ENCODE assay signal across 23 cellular contexts in the genomic region with DNA sequence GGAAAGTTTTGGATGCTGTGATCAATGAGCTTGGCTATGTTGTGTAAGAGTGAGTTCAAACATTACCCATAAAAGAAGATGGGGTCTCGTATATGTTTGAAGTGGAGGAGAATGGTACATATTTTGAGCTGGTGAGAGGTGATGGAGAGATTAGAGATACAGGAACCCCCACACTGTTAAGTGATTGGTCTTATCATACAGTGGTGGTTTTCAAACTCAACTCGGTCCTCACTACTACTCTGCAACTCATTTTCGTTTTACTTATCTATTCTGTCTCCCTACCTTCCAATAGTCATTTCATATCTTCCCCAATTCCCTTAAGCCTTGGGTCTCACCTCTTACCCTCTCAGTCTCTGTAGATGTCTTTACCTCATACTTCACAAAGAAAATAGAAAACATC. TPM values are rescaled to one million over a fixed set of nuclear protein-coding genes. Genes with fewer than 3 reads are reported as not detected.
DNase-seq lines count a peak whose midpoint lies in the region; ATAC-seq and TF ChIP-seq lines count a peak whose summit lies in the region.
"Had no signal": no experiment of that assay in that cellular context is flagged by ENCODE, and none has a peak within 500 bp of the region (broad histone marks: within the 10 kb centered on the region; RNA-seq: fewer than 3 reads in every experiment).

No MANE protein-coding gene starts in this region.

- H3K27me3 Mint-ChIP-seq in CD4-positive, CD25-positive, alpha-beta regulatory T cell = no peaks in the 10 kb centered on the region
- H3K27me3 Mint-ChIP-seq in CD4-positive, alpha-beta memory T cell = no peaks in the 10 kb centered on the region
- no peaks in the 10 kb centered on the region for H3K27me3 Mint-ChIP-seq in activated CD8-positive, alpha-beta T cell treated with anti-CD3 and anti-CD28 coated beads, Interleukin-2, amount 10 ng/mL, durations not matched to agents 7 days and 5 days (ENCODE audit: low read depth)
- no peaks in the 10 kb centered on the region for H3K27me3 Mint-ChIP-seq in naive thymus-derived CD4-positive, alpha-beta T cell
- no peaks in the 10 kb centered on the region for H3K27me3 Mint-ChIP-seq in Calu3 (ENCODE audit: unreplicated experiment)

- H3K4me3 Mint-ChIP-seq in CD4-positive, CD25-positive, alpha-beta regulatory T cell = peak overlapping the region; percentile 69 to 89 (median 84)
- H3K4me3 Mint-ChIP-seq in CD4-positive, alpha-beta memory T cell = peak overlapping the region; percentile 66 to 96 (median 83)
- peak overlapping the region; percentile 54 for H3K4me3 Mint-ChIP-seq in activated CD8-positive, alpha-beta T cell treated with anti-CD3 and anti-CD28 coated beads, Interleukin-2, amount 10 ng/mL, durations not matched to agents 7 days and 5 days
- peak overlapping the region; percentile 48 to 90 (median 81) for H3K4me3 Mint-ChIP-seq in naive thymus-derived CD4-positive, alpha-beta T cell
- H3K4me3 Mint-ChIP-seq in Calu3 (ENCODE audit: low read depth, unreplicated experiment) = no peak overlapping the region
- H3K4me3 Mint-ChIP-seq: H9 had no signal

- BruUV-seq in Calu3 (replicated peaks; lab: Mats Ljungman, UMichigan) = no TSS peak

- no peaks in the 10 kb centered on the region for H3K36me3 ChIP-seq in CD4-positive, CD25-positive, alpha-beta regulatory T cell (ENCODE audit: control insufficient read depth, insufficient read depth, low read length)
- H3K36me3 ChIP-seq in CD4-positive, alpha-beta memory T cell (ENCODE audit: insufficient read depth, low read length) = no peaks in the 10 kb centered on the region
- H3K36me3 ChIP-seq in naive thymus-derived CD4-positive, alpha-beta T cell (ENCODE audit: control insufficient read depth in 2 of 3, insufficient read depth in 3 of 3, low read length in 3 of 3) = no peaks in the 10 kb centered on the region
- H3K36me3 ChIP-seq: prostate gland, vagina had no signal

- POLR2A ChIA-PET in CD4-positive, alpha-beta memory T cell (lab: Charles Lee; ENCODE audit: partially characterized antibody) = interaction anchor here (0.7 to 1.5 kb wide), 5 partner anchors 9 to 1276 kb away, joined by 3 to 13 read pairs (median 5); no protein-coding TSS in a partner anchor
- POLR2A ChIA-PET in activated CD8-positive, alpha-beta T cell treated with anti-CD3 and anti-CD28 coated beads, Interleukin-2, amount 10 ng/mL, durations not matched to agents 7 days and 5 days (lab: Charles Lee) = interaction anchor here (0.8 to 2.4 kb wide), 3 partner anchors 9 to 60 kb away, joined by 3 to 6 read pairs (median 6); no protein-coding TSS in a partner anchor
- POLR2A ChIA-PET in naive thymus-derived CD4-positive, alpha-beta T cell (lab: Charles Lee) = interaction anchor here (0.6 to 3.1 kb wide), 9 partner anchors 10 to 1107 kb away, joined by 3 to 10 read pairs (median 3); no protein-coding TSS in a partner anchor

- TF ChIP-seq CTCF in Calu3 (IDR thresholded peaks at IDR 0.05; ENCODE audit: unreplicated experiment) = no peak

- no peak for DNase-seq in CD4-positive, CD25-positive, alpha-beta regulatory T cell
- no peak for DNase-seq in CD4-positive, alpha-beta memory T cell
- no peak for DNase-seq in activated CD8-positive, alpha-beta T cell treated with anti-CD3 and anti-CD28 coated beads, Interleukin-2, amount 10 ng/mL, durations not matched to agents 7 days and 5 days
- DNase-seq in naive thymus-derived CD4-positive, alpha-beta T cell = no peak
- DNase-seq in mucosa of gallbladder (ENCODE audit: low spot score) (no peak), Calu3 (no peak), cortex of kidney (lab: John Stamatoyannopoulos, UW) (no peak)
- DNase-seq: activated effector memory CD4-positive, alpha-beta T cell treated with anti-CD3 and anti-CD28 coated beads, Interleukin-2, amount 50 U/mL, for 16 hours; DMS53; foreskin keratinocyte; GF-D8; H9; hypothalamus; IMR-90; islet precursor cell; NCI-H2081 treated with DMSO at 0.1 percent for 48 hours; NCI-H446; PC-9; SHP77 treated with DMSO at 0.1 percent for 48 hours; testis had no signal

- peak overlapping the region; percentile 91 to 99 (median 92) for H3K27ac Mint-ChIP-seq in CD4-positive, CD25-positive, alpha-beta regulatory T cell
- peak overlapping the region; percentile 80 to 98 (median 92) for H3K27ac Mint-ChIP-seq in CD4-positive, alpha-beta memory T cell
- H3K27ac Mint-ChIP-seq in activated CD8-positive, alpha-beta T cell treated with anti-CD3 and anti-CD28 coated beads, Interleukin-2, amount 10 ng/mL, durations not matched to agents 7 days and 5 days = peak overlapping the region; percentile 67
- peak overlapping the region; percentile 87 to 97 (median 95) for H3K27ac Mint-ChIP-seq in naive thymus-derived CD4-positive, alpha-beta T cell
- no peak overlapping the region for H3K27ac Mint-ChIP-seq in Calu3 (ENCODE audit: unreplicated experiment)
- H3K27ac Mint-ChIP-seq: H9 had no signal

- no peaks in the 10 kb centered on the region for H3K9me3 ChIP-seq in CD4-positive, CD25-positive, alpha-beta regulatory T cell (ENCODE audit: control insufficient read depth in 2 of 2, low read length in 2 of 2)
- H3K9me3 ChIP-seq in CD4-positive, alpha-beta memory T cell (ENCODE audit: control insufficient read depth in 1 of 2, low read length in 2 of 2) = no peaks in the 10 kb centered on the region
- H3K9me3 ChIP-seq in naive thymus-derived CD4-positive, alpha-beta T cell (ENCODE audit: control insufficient read depth in 2 of 3, low read length in 3 of 3) = no peaks in the 10 kb centered on the region
- H3K9me3 ChIP-seq: prostate gland, testis, vagina had no signal

- H3K4me1 ChIP-seq in CD4-positive, CD25-positive, alpha-beta regulatory T cell (ENCODE audit: control insufficient read depth, insufficient read depth, low read length, poor library complexity, severe bottlenecking) = peaks cover 29% of the 10 kb centered on the region
- peaks cover 73% of the 10 kb centered on the region for H3K4me1 ChIP-seq in CD4-positive, alpha-beta memory T cell (ENCODE audit: insufficient read depth, low read length)
- H3K4me1 ChIP-seq in naive thymus-derived CD4-positive, alpha-beta T cell (ENCODE audit: control insufficient read depth in 2 of 2, insufficient read depth in 2 of 2, low read length in 2 of 2) = peaks cover 58 to 69% of the 10 kb centered on the region in 2 donors
- H3K4me1 ChIP-seq: foreskin keratinocyte, prostate gland, testis, vagina had no signal

- CTCF ChIA-PET in CD4-positive, alpha-beta memory T cell (lab: Charles Lee; ENCODE audit: partially characterized antibody) = interaction anchor here (0.6 to 1.4 kb wide), 3 partner anchors 10 to 25 kb away, joined by 3 to 11 read pairs (median 4); no protein-coding TSS in a partner anchor
- CTCF ChIA-PET in activated CD8-positive, alpha-beta T cell treated with anti-CD3 and anti-CD28 coated beads, Interleukin-2, amount 10 ng/mL, durations not matched to agents 7 days and 5 days (lab: Charles Lee) = interaction anchor here (0.8 to 1.5 kb wide), 7 partner anchors 9 to 127 kb away, joined by 3 to 10 read pairs (median 4); no protein-coding TSS in a partner anchor
- CTCF ChIA-PET in naive thymus-derived CD4-positive, alpha-beta T cell (lab: Charles Lee) = interaction anchor here (0.9 to 1.1 kb wide), 2 partner anchors 12 to 20 kb away, joined by 4 to 5 read pairs; no protein-coding TSS in a partner anchor
- CTCF ChIA-PET in Calu3 (lab: Charles Lee) = no interaction called here

- H3K9me3 Mint-ChIP-seq in CD4-positive, CD25-positive, alpha-beta regulatory T cell = peaks cover 0 to 2% (median 0%) of the 10 kb centered on the region in 7 donors
- H3K9me3 Mint-ChIP-seq in CD4-positive, alpha-beta memory T cell = no peaks in the 10 kb centered on the region
- H3K9me3 Mint-ChIP-seq in activated CD8-positive, alpha-beta T cell treated with anti-CD3 and anti-CD28 coated beads, Interleukin-2, amount 10 ng/mL, durations not matched to agents 7 days and 5 days (ENCODE audit: insufficient read depth) = peaks cover 5% of the 10 kb centered on the region
- peaks cover 0 to 8% (median 0%) of the 10 kb centered on the region in 11 donors for H3K9me3 Mint-ChIP-seq in naive thymus-derived CD4-positive, alpha-beta T cell
- peaks cover 2% of the 10 kb centered on the region for H3K9me3 Mint-ChIP-seq in Calu3 (ENCODE audit: low read depth, unreplicated experiment)

- intact Hi-C loops in CD4-positive, alpha-beta memory T cell (cut with micrococcal nuclease) = loop anchor here (2.0 to 10.0 kb wide), 3 partner anchors 24 to 622 kb away; a partner anchor contains a TSS
- intact Hi-C loops in naive thymus-derived CD4-positive, alpha-beta T cell (cut with micrococcal nuclease) = loop anchor here (2.0 to 10.0 kb wide), 5 partner anchors 14 to 974 kb away; a partner anchor contains a TSS
- intact Hi-C loops in Calu3 (cut with micrococcal nuclease; ENCODE audit: unreplicated experiment) = no loop called here

- H3K27me3 ChIP-seq in CD4-positive, CD25-positive, alpha-beta regulatory T cell (ENCODE audit: control insufficient read depth, insufficient read depth, low read length) = no peaks in the 10 kb centered on the region
- no peaks in the 10 kb centered on the region for H3K27me3 ChIP-seq in CD4-positive, alpha-beta memory T cell (ENCODE audit: insufficient read depth, low read length)
- no peaks in the 10 kb centered on the region for H3K27me3 ChIP-seq in naive thymus-derived CD4-positive, alpha-beta T cell (ENCODE audit: control insufficient read depth in 2 of 2, insufficient read depth in 2 of 2, low read length in 2 of 2)
- H3K27me3 ChIP-seq: testis, vagina had no signal

- peak overlapping the region; percentile 91 for H3K27ac ChIP-seq in CD4-positive, CD25-positive, alpha-beta regulatory T cell (ENCODE audit: insufficient read depth, low read length, poor library complexity, severe bottlenecking)
- peak overlapping the region; percentile 87 for H3K27ac ChIP-seq in CD4-positive, alpha-beta memory T cell (ENCODE audit: low read depth, low read length)
- H3K27ac ChIP-seq in naive thymus-derived CD4-positive, alpha-beta T cell (ENCODE audit: low read depth, low read length) = peak overlapping the region; percentile 94
- H3K27ac ChIP-seq: foreskin keratinocyte, PC-9, prostate gland, testis, vagina had no signal

- peak in 1 of 2 donors; percentile 33 for ATAC-seq in CD4-positive, CD25-positive, alpha-beta regulatory T cell (ENCODE audit: low read depth in 2 of 2)
- peak; percentile 38 for ATAC-seq in activated CD8-positive, alpha-beta T cell treated with anti-CD3 and anti-CD28 coated beads, Interleukin-2, amount 10 ng/mL, durations not matched to agents 7 days and 5 days
- peak; percentile 45 for ATAC-seq in naive thymus-derived CD4-positive, alpha-beta T cell
- ATAC-seq: foreskin keratinocyte had no signal

- peak overlapping the region; percentile 96 for H3K4me3 ChIP-seq in CD4-positive, CD25-positive, alpha-beta regulatory T cell (ENCODE audit: low read depth, low read length)
- H3K4me3 ChIP-seq in CD4-positive, alpha-beta memory T cell (ENCODE audit: low read length in 2 of 2) = peak overlapping the region in 1 of 2 donors; percentile 43
- peak overlapping the region; percentile 54 for H3K4me3 ChIP-seq in naive thymus-derived CD4-positive, alpha-beta T cell (ENCODE audit: low read length)
- H3K4me3 ChIP-seq: PC-9, prostate gland, testis, vagina had no signal

- peaks cover 48 to 83% (median 51%) of the 10 kb centered on the region in 4 donors for H3K4me1 Mint-ChIP-seq in CD4-positive, CD25-positive, alpha-beta regulatory T cell
- peaks cover 62 to 85% (median 71%) of the 10 kb centered on the region in 4 donors for H3K4me1 Mint-ChIP-seq in CD4-positive, alpha-beta memory T cell
- H3K4me1 Mint-ChIP-seq in activated CD8-positive, alpha-beta T cell treated with anti-CD3 and anti-CD28 coated beads, Interleukin-2, amount 10 ng/mL, durations not matched to agents 7 days and 5 days (ENCODE audit: low read depth) = peaks cover 64% of the 10 kb centered on the region
- peaks cover 61 to 96% (median 88%) of the 10 kb centered on the region in 7 donors for H3K4me1 Mint-ChIP-seq in naive thymus-derived CD4-positive, alpha-beta T cell
- H3K4me1 Mint-ChIP-seq in Calu3 (ENCODE audit: low read depth, unreplicated experiment) = peaks cover 8% of the 10 kb centered on the region

- H3K36me3 Mint-ChIP-seq in CD4-positive, CD25-positive, alpha-beta regulatory T cell = peaks cover 7% of the 10 kb centered on the region
- peaks cover 0 to 3% of the 10 kb centered on the region in 2 donors for H3K36me3 Mint-ChIP-seq in CD4-positive, alpha-beta memory T cell
- peaks cover 38% of the 10 kb centered on the region for H3K36me3 Mint-ChIP-seq in activated CD8-positive, alpha-beta T cell treated with anti-CD3 and anti-CD28 coated beads, Interleukin-2, amount 10 ng/mL, durations not matched to agents 7 days and 5 days (ENCODE audit: low read depth)
- H3K36me3 Mint-ChIP-seq in naive thymus-derived CD4-positive, alpha-beta T cell = peaks cover 0 to 37% (median 4%) of the 10 kb centered on the region in 5 donors
- no peaks in the 10 kb centered on the region for H3K36me3 Mint-ChIP-seq in Calu3 (ENCODE audit: insufficient read depth, unreplicated experiment)

RNA-seq across cellular contexts. Expression of a gene that starts 16.4 kb away (rescaled TPM):
- 1.3 TPM for total RNA-seq in CD4-positive, CD25-positive, alpha-beta regulatory T cell
- polyA plus RNA-seq in CD4-positive, CD25-positive, alpha-beta regulatory T cell = 1 to 10 TPM; 1.5 to 2.0 (median 1.7) TPM
- under 1 TPM; 0.38 to 0.55 TPM for total RNA-seq in CD4-positive, alpha-beta memory T cell
- polyA plus RNA-seq in CD4-positive, alpha-beta memory T cell = under 1 TPM; 0.52 to 0.55 TPM
- total RNA-seq in activated CD8-positive, alpha-beta T cell treated with anti-CD3 and anti-CD28 coated beads, Interleukin-2, amount 10 ng/mL, durations not matched to agents 7 days and 5 days = under 1 TPM; 0.29 to 0.42 TPM
- total RNA-seq in naive thymus-derived CD4-positive, alpha-beta T cell = 1 to 10 TPM in 2 of 5 experiments, under 1 TPM in 3; 0.57 to 1.8 (median 0.90) TPM
- under 1 TPM; 0.30 to 0.62 TPM for polyA plus RNA-seq in naive thymus-derived CD4-positive, alpha-beta T cell
- total RNA-seq in mucosa of gallbladder (0.32 TPM), Calu3 (2022) (not detected in 2 replicates)
- total RNA-seq: H9, lower leg skin, prostate gland, vagina had no signal
